8 cellular contexts compared by ENCODE assay signal in the genomic region with DNA sequence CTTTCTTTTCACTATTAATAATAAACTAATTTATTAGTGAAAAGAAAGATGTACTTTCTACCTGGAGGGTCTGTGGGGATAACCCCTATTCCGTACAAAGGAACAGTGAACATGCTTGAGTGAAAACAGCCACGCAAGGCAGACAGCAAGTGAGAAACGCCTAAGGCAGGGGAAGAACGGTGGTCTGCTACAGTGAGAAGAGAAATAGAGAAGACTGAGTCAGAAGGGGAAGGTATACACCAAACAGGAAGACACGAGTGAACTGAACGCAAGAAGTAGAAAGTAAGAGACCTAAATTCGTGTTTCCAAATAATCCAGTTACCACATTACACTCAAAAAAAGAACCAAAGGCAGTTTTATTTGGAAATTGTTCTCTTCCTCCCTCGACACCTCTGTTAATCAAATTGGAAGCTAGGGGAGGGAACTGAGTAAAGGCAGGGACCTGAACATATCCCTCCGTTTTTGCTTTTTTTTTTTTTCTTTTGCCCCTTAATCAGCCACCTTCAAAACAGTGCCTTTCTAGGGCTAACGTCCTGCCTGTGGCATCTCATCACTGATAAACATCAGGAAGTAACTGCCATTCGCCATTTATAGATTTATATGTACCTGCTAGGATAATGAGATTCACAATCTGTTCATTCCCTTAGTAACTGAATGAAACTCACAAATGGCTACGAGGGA. TPM values are rescaled to one million over a fixed set of nuclear protein-coding genes. Genes with fewer than 3 reads are reported as not detected.
DNase-seq lines count a peak whose midpoint lies in the region; ATAC-seq and TF ChIP-seq lines count a peak whose summit lies in the region.

No MANE protein-coding gene starts in this region.

- no peak for DNase-seq in AG04450 (ENCODE audit: low read depth, low spot score)
- no peak for DNase-seq in right lobe of liver
- DNase-seq in upper lobe of right lung, result no peak
- no peak for DNase-seq in AG08396 (ENCODE audit: low spot score)
- DNase-seq in dedifferentiated amniotic fluid mesenchymal stem cell (ENCODE audit: extremely low spot score), result no peak

- H3K27me3 ChIP-seq in AG04450 (ENCODE audit: control insufficient read depth, insufficient read depth, low read length), result no peaks in the 10 kb centered on the region
- H3K27me3 ChIP-seq in right lobe of liver, result no peaks in the 10 kb centered on the region
- H3K27me3 ChIP-seq in upper lobe of right lung, result no peaks in the 10 kb centered on the region

- peak overlapping the region; percentile 63 for H3K4me3 Mint-ChIP-seq in activated naive CD4-positive, alpha-beta T cell treated with anti-CD3 and anti-CD28 coated beads, Interleukin-2, amount 50 U/mL, for 24 hours

- peak overlapping the region; percentile 88 for H3K27ac ChIP-seq in AG04450 (ENCODE audit: low read depth, low read length)
- H3K27ac ChIP-seq in right lobe of liver, result peak overlapping the region in 1 of 3 donors; percentile 71
- H3K27ac ChIP-seq in upper lobe of right lung, result peak overlapping the region; percentile 74

- intact Hi-C loops in right lobe of liver (cut with DNase I), result no loop called here
- intact Hi-C loops in upper lobe of right lung (cut with DNase I), result no loop called here

- ATAC-seq in GM19035 (IDR thresholded peaks at IDR 0.05; ENCODE audit: unreplicated experiment) (peak; percentile 79), HG03442 (IDR thresholded peaks at IDR 0.05; ENCODE audit: unreplicated experiment) (peak; percentile 73), right lobe of liver (peak; percentile 15 to 46 (median 35)), upper lobe of right lung (peak; percentile 71)

- CTCF ChIA-PET in AG04450 (lab: Charles Lee), result interaction anchor here (0.8 to 1.4 kb wide), 5 partner anchors 9 to 43 kb away, joined by 3 to 6 read pairs (median 3); no protein-coding TSS in a partner anchor

- POLR2A ChIA-PET in AG04450 (lab: Yijun Ruan, JAX), result interaction anchor here (0.8 to 1.1 kb wide), 2 partner anchors 11 to 13 kb away, joined by 4 to 7 read pairs; no protein-coding TSS in a partner anchor

- no peaks in the 10 kb centered on the region for H3K9me3 Mint-ChIP-seq in activated naive CD4-positive, alpha-beta T cell treated with anti-CD3 and anti-CD28 coated beads, Interleukin-2, amount 50 U/mL, for 24 hours

- TF ChIP-seq CTCF in AG04450 (IDR thresholded peaks at IDR 0.05; ENCODE audit: low read depth, low read length), result no peak
- no peak for TF ChIP-seq CTCF in right lobe of liver (IDR thresholded peaks at IDR 0.05)
- no peak for TF ChIP-seq CTCF in upper lobe of right lung (IDR thresholded peaks at IDR 0.05)

- no peaks in the 10 kb centered on the region for H3K27me3 Mint-ChIP-seq in activated naive CD4-positive, alpha-beta T cell treated with anti-CD3 and anti-CD28 coated beads, Interleukin-2, amount 50 U/mL, for 24 hours

- no peaks in the 10 kb centered on the region for H3K36me3 ChIP-seq in right lobe of liver
- no peaks in the 10 kb centered on the region for H3K36me3 ChIP-seq in upper lobe of right lung

- H3K4me1 ChIP-seq in right lobe of liver, result no peaks in the 10 kb centered on the region
- no peaks in the 10 kb centered on the region for H3K4me1 ChIP-seq in upper lobe of right lung

- H3K27ac Mint-ChIP-seq in activated naive CD4-positive, alpha-beta T cell treated with anti-CD3 and anti-CD28 coated beads, Interleukin-2, amount 50 U/mL, for 24 hours, result peak overlapping the region; percentile 96

- peaks cover 8% of the 10 kb centered on the region for H3K36me3 Mint-ChIP-seq in activated naive CD4-positive, alpha-beta T cell treated with anti-CD3 and anti-CD28 coated beads, Interleukin-2, amount 50 U/mL, for 24 hours

- TF ChIP-seq POLR2A in right lobe of liver (IDR thresholded peaks at IDR 0.05), result no peak

- H3K9me3 ChIP-seq in AG04450 (ENCODE audit: control insufficient read depth, insufficient read depth, low read length) (no peaks in the 10 kb centered on the region), right lobe of liver (no peaks in the 10 kb centered on the region), upper lobe of right lung (no peaks in the 10 kb centered on the region)

- H3K4me1 Mint-ChIP-seq in activated naive CD4-positive, alpha-beta T cell treated with anti-CD3 and anti-CD28 coated beads, Interleukin-2, amount 50 U/mL, for 24 hours, result peaks cover 61% of the 10 kb centered on the region

- WGBS in right lobe of liver (ENCODE audit: insufficient coverage, low coverage, low lambda C conversion rate, missing lambda C conversion rate), result 33% methylated on average over 12 of the region's 12 CpGs

- H3K4me3 ChIP-seq in AG04450 (ENCODE audit: low read depth, low read length), result peak overlapping the region; percentile 26; the same call in 1 of the 2 replicates
- H3K4me3 ChIP-seq in right lobe of liver, result no peak overlapping the region
- peak overlapping the region; percentile 9 for H3K4me3 ChIP-seq in upper lobe of right lung

RNA-seq across cellular contexts. Expression of gene ATXN1, which starts 48.9 kb away (rescaled TPM):
- polyA plus RNA-seq in AG04450 (2011; rRNA removed), result 11.8 and 12.6 TPM in 2 replicates
- 32.4 and 37.6 TPM in 2 replicates for polyA minus RNA-seq in AG04450 (2011; rRNA and poly(A)+ RNA removed)
- 10 to 100 TPM; 23.2 to 28.7 (median 25.0) TPM for total RNA-seq in right lobe of liver
- 71.2 TPM for total RNA-seq in upper lobe of right lung

Comparison
In these comparisons a context has a peak if more than half of its experiments do, and no peak if none do; other contexts are left out.
1. H3K4me3 ChIP-seq: peak in AG04450 (single experiment) and upper lobe of right lung (single experiment); none in right lobe of liver (0 of 3).
2. Peak in every context shown above with its lines, with median percentiles within 50 percentile points of each other: ATAC-seq.